8 cellular contexts compared by ENCODE assay signal in genomic region chr11:77749232-77749631, GRCh38.
"Had no signal": no experiment of that assay in that cellular context is flagged by ENCODE, and none has a peak within 500 bp of the region (broad histone marks: within the 10 kb centered on the region; RNA-seq: fewer than 3 reads in every experiment).

No MANE protein-coding gene starts in this region.

- H3K27ac ChIP-seq: HL-60 had no signal

- DNase-seq: GOT3, H7, HFFc6 had no signal

- H3K27me3 Mint-ChIP-seq: IgD-negative memory B cell had no signal

- H3K36me3 ChIP-seq: HAP-1 had no signal

- ATAC-seq: HCT116, HepG2 had no signal

- H3K4me3 ChIP-seq: HAP-1 had no signal

- H3K27ac Mint-ChIP-seq: HFFc6, IgD-negative memory B cell had no signal

- H3K4me3 Mint-ChIP-seq: HFFc6, IgD-negative memory B cell had no signal

- H3K9me3 ChIP-seq: HAP-1 had no signal

- H3K9me3 Mint-ChIP-seq: HFFc6, IgD-negative memory B cell had no signal
